Comparison of ENCODE assay signal across 13 cellular contexts in genomic region chr20:61802721-61803311, GRCh38.
"Had no signal": no experiment of that assay in that cellular context is flagged by ENCODE, and none has a peak within 500 bp of the region (broad histone marks: within the 10 kb centered on the region; RNA-seq: fewer than 3 reads in every experiment).

No MANE protein-coding gene starts in this region.

- H3K27ac ChIP-seq: neutrophil had no signal

- H3K9me3 ChIP-seq: neutrophil had no signal

- H3K4me3 Mint-ChIP-seq: activated naive CD8-positive, alpha-beta T cell; activated T-cell treated with anti-CD3 and anti-CD28 coated beads, Interleukin-2, amount 50 U/mL, for 4 hours; endodermal cell had no signal

- H3K36me3 ChIP-seq: neutrophil had no signal

- H3K27ac Mint-ChIP-seq: activated naive CD8-positive, alpha-beta T cell; endodermal cell had no signal

- H3K36me3 Mint-ChIP-seq: activated naive CD8-positive, alpha-beta T cell; brain; mesothelial cell of epicardium had no signal

- ATAC-seq: activated T-cell treated with anti-CD3 and anti-CD28 coated beads, Interleukin-2, amount 50 U/mL, for 4 hours; left colon had no signal

- H3K4me1 Mint-ChIP-seq: endodermal cell had no signal

- H3K27me3 Mint-ChIP-seq: brain had no signal

- H3K9me3 Mint-ChIP-seq: activated T-cell treated with anti-CD3 and anti-CD28 coated beads, Interleukin-2, amount 50 U/mL, for 4 hours; endodermal cell; mesothelial cell of epicardium had no signal

- DNase-seq: activated CD4-positive, alpha-beta T cell treated with anti-CD3 and anti-CD28 coated beads for 1 hour; activated CD4-positive, alpha-beta T cell treated with anti-CD3 and anti-CD28 coated beads, Interleukin-2, amount 50 U/mL, for 48 hours; activated gamma-delta T cell; activated T-cell treated with anti-CD3 and anti-CD28 coated beads, Interleukin-2, amount 50 U/mL, for 4 hours; cerebellar nuclear complex; endodermal cell; erythroblast; left colon; stimulated activated naive CD4-positive, alpha-beta T cell had no signal
